Comparison of ENCODE assay signal across 8 cellular contexts in the genomic region with DNA sequence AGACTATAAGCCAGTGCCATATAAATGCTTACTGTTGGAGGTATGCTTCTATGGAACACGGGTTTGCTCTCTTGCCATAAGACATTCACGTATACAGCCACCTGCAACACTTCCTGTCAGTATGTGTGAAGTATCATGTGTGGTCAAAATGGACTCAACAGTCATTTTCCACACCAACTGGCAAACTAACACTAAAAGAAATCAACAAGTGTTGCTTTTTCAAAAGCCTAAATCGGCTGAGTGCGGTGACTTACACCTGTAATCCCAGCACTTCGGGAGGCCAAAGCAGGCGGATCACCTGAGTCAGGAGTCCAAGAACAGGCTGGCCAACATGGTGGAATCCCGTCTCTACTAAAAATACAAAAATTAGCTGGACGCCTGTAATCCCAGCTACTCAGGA. TPM values are rescaled to one million over a fixed set of nuclear protein-coding genes. Genes with fewer than 3 reads are reported as not detected.
A peak's percentile ranks its signal among the peaks of the same experiment; 100 is the strongest.
DNase-seq lines count a peak whose midpoint lies in the region; ATAC-seq and TF ChIP-seq lines count a peak whose summit lies in the region.
"Not testable (repeated sequence)": the region's sequence is repeated elsewhere in the genome, so short reads cannot be mapped to it uniquely, and the experiment has no call there.

No MANE protein-coding gene starts in this region.

- peak overlapping the region in 3 of 10 experiments; percentile 20 to 77 (median 42); a peak in 3 of 20 replicates for H3K4me3 ChIP-seq in BLaER1 treated with 17β-estradiol and CSF1 and Interleukin-3, amounts not matched to agents 10 nM and 100 nM
- peak overlapping the region; percentile 82 for H3K4me3 ChIP-seq in GM12865 (ENCODE audit: low read depth, low read length)
- peak overlapping the region; percentile 92 for H3K4me3 ChIP-seq in OCI-LY1 (ENCODE audit: low read depth, low read length, poor library complexity, severe bottlenecking)

- not testable (repeated sequence) for H3K9me3 ChIP-seq in BLaER1 treated with 17β-estradiol and CSF1 and Interleukin-3, amounts not matched to agents 10 nM and 100 nM (replicated peaks in 1 of 11); OCI-LY1 (ENCODE audit: low read length)

- intact Hi-C loops in activated CD4-positive, alpha-beta T cell treated with anti-CD3 and anti-CD28 coated beads, Interleukin-2, amount 10 ng/mL, durations not matched to agents 24 days and 14 days (cut with micrococcal nuclease); natural killer cell (cut with micrococcal nuclease): not testable (repeated sequence)
- intact Hi-C loops in activated naive CD4-positive, alpha-beta T cell treated with anti-CD3 and anti-CD28 coated beads for 36 hours (cut with micrococcal nuclease): loop anchor here (10.0 kb wide), 1 partner anchor 58 kb away; no protein-coding TSS in a partner anchor

- TF ChIP-seq CTCF in GM12865 (IDR thresholded peaks at IDR 0.05; ENCODE audit: insufficient read depth, low read depth, low read length, missing control alignments); OCI-LY1 (IDR thresholded peaks at IDR 0.05; ENCODE audit: low read length); natural killer cell (IDR thresholded peaks at IDR 0.05): not testable (repeated sequence)

- CTCF ChIA-PET in activated naive CD4-positive, alpha-beta T cell treated with anti-CD3 and anti-CD28 coated beads for 36 hours (lab: Charles Lee): not testable (repeated sequence)

- not testable (repeated sequence) for H3K27me3 Mint-ChIP-seq in activated CD4-positive, alpha-beta T cell treated with anti-CD3 and anti-CD28 coated beads, Interleukin-2, amount 10 ng/mL, durations not matched to agents 24 days and 14 days; activated naive CD4-positive, alpha-beta T cell treated with anti-CD3 and anti-CD28 coated beads for 36 hours (ENCODE audit: low read depth); central memory CD8-positive, alpha-beta T cell; natural killer cell (ENCODE audit: low read depth in 2 of 2)

- peak overlapping the region; percentile 82 for H3K27ac Mint-ChIP-seq in activated CD4-positive, alpha-beta T cell treated with anti-CD3 and anti-CD28 coated beads, Interleukin-2, amount 10 ng/mL, durations not matched to agents 24 days and 14 days
- peak overlapping the region; percentile 72 for H3K27ac Mint-ChIP-seq in activated naive CD4-positive, alpha-beta T cell treated with anti-CD3 and anti-CD28 coated beads for 36 hours
- peak overlapping the region; percentile 59 for H3K27ac Mint-ChIP-seq in central memory CD8-positive, alpha-beta T cell (ENCODE audit: low read depth)
- H3K27ac Mint-ChIP-seq in natural killer cell: peak overlapping the region; percentile 88 to 94

- H3K4me1 Mint-ChIP-seq in activated CD4-positive, alpha-beta T cell treated with anti-CD3 and anti-CD28 coated beads, Interleukin-2, amount 10 ng/mL, durations not matched to agents 24 days and 14 days: peaks cover 35% of the 10 kb centered on the region
- H3K4me1 Mint-ChIP-seq in activated naive CD4-positive, alpha-beta T cell treated with anti-CD3 and anti-CD28 coated beads for 36 hours (ENCODE audit: low read depth): peaks cover 48% of the 10 kb centered on the region
- peaks cover 62% of the 10 kb centered on the region for H3K4me1 Mint-ChIP-seq in central memory CD8-positive, alpha-beta T cell
- peaks cover 38 to 60% of the 10 kb centered on the region in 2 donors for H3K4me1 Mint-ChIP-seq in natural killer cell

- H3K36me3 Mint-ChIP-seq in activated CD4-positive, alpha-beta T cell treated with anti-CD3 and anti-CD28 coated beads, Interleukin-2, amount 10 ng/mL, durations not matched to agents 24 days and 14 days (ENCODE audit: low read depth): peaks cover 19% of the 10 kb centered on the region
- peaks cover 20% of the 10 kb centered on the region for H3K36me3 Mint-ChIP-seq in activated naive CD4-positive, alpha-beta T cell treated with anti-CD3 and anti-CD28 coated beads for 36 hours (ENCODE audit: low read depth)
- H3K36me3 Mint-ChIP-seq in central memory CD8-positive, alpha-beta T cell (ENCODE audit: insufficient read depth): peaks cover 13% of the 10 kb centered on the region
- not testable (repeated sequence) for H3K36me3 Mint-ChIP-seq in natural killer cell

- not testable (repeated sequence) for H2AFZ ChIP-seq in OCI-LY1 (ENCODE audit: low read length)

- peaks cover 71% of the 10 kb centered on the region for H3K79me2 ChIP-seq in OCI-LY1 (ENCODE audit: insufficient read depth, low read length)

- not testable (repeated sequence) for H3K27ac ChIP-seq in BLaER1 treated with 17β-estradiol and CSF1 and Interleukin-3, amounts not matched to agents 10 nM and 100 nM
- peak overlapping the region; percentile 88 for H3K27ac ChIP-seq in OCI-LY1 (ENCODE audit: low read depth, low read length, poor library complexity, severe bottlenecking)

- H3K9me2 ChIP-seq in OCI-LY1 (ENCODE audit: low read depth, low read length): not testable (repeated sequence)

- peak overlapping the region; percentile 47 to 92 (median 82) for H3K4me2 ChIP-seq in BLaER1 treated with 17β-estradiol and CSF1 and Interleukin-3, amounts not matched to agents 10 nM and 100 nM
- peak overlapping the region; percentile 69 for H3K4me2 ChIP-seq in OCI-LY1 (ENCODE audit: low read length)

- not testable (repeated sequence) for H3K27me3 ChIP-seq in BLaER1 treated with 17β-estradiol and CSF1 and Interleukin-3, amounts not matched to agents 10 nM and 100 nM; OCI-LY1 (ENCODE audit: insufficient read depth, low read length)

- H4K20me1 ChIP-seq in BLaER1 treated with 17β-estradiol and CSF1 and Interleukin-3, amounts not matched to agents 10 nM and 100 nM: peaks cover 61 to 78% (median 73%) of the 10 kb centered on the region in 11 experiments; a peak in 20 of 22 replicates
- H4K20me1 ChIP-seq in OCI-LY1 (ENCODE audit: insufficient read depth, low read length): not testable (repeated sequence)

- ATAC-seq in central memory CD8-positive, alpha-beta T cell (replicated peaks; ENCODE audit: extremely low read depth, poor library complexity, severe bottlenecking); natural killer cell: not testable (repeated sequence)

- H3K4me1 ChIP-seq in BLaER1 treated with 17β-estradiol and CSF1 and Interleukin-3, amounts not matched to agents 10 nM and 100 nM: peaks cover 18 to 34% (median 23%) of the 10 kb centered on the region in 10 experiments
- H3K4me1 ChIP-seq in OCI-LY1 (ENCODE audit: insufficient read depth, low read length, severe bottlenecking): peaks cover 45% of the 10 kb centered on the region

- H3K9me3 Mint-ChIP-seq in activated CD4-positive, alpha-beta T cell treated with anti-CD3 and anti-CD28 coated beads, Interleukin-2, amount 10 ng/mL, durations not matched to agents 24 days and 14 days; activated naive CD4-positive, alpha-beta T cell treated with anti-CD3 and anti-CD28 coated beads for 36 hours; central memory CD8-positive, alpha-beta T cell; natural killer cell: not testable (repeated sequence)

- DNase-seq in GM12865 (ENCODE audit: low read depth): peak; percentile 68
- DNase-seq in activated CD4-positive, alpha-beta T cell treated with anti-CD3 and anti-CD28 coated beads, Interleukin-2, amount 10 ng/mL, durations not matched to agents 24 days and 14 days: peak; percentile 72
- DNase-seq in activated naive CD4-positive, alpha-beta T cell treated with anti-CD3 and anti-CD28 coated beads for 36 hours: peak; percentile 21
- DNase-seq in central memory CD8-positive, alpha-beta T cell (ENCODE audit: low spot score in 2 of 2); natural killer cell: not testable (repeated sequence)
- peak; percentile 23 for DNase-seq in stimulated activated CD8-positive, alpha-beta memory T cell treated with anti-CD3 and anti-CD28 coated beads, Interleukin-4, amount 100 ng/mL, for 48 hours

- H3K36me3 ChIP-seq in BLaER1 treated with 17β-estradiol and CSF1 and Interleukin-3, amounts not matched to agents 10 nM and 100 nM: peaks cover 4 to 36% (median 22%) of the 10 kb centered on the region in 11 experiments; a peak in 18 of 22 replicates
- not testable (repeated sequence) for H3K36me3 ChIP-seq in OCI-LY1 (ENCODE audit: insufficient read depth, low read length)

- peak overlapping the region in 2 of 11 experiments; percentile 1 to 29; a peak in 2 of 22 replicates for H3K9ac ChIP-seq in BLaER1 treated with 17β-estradiol and CSF1 and Interleukin-3, amounts not matched to agents 10 nM and 100 nM
- H3K9ac ChIP-seq in OCI-LY1 (ENCODE audit: low read length): peak overlapping the region; percentile 71

- H3F3A ChIP-seq in OCI-LY1 (ENCODE audit: insufficient read depth, low read length): not testable (repeated sequence)

- H3K4me3 Mint-ChIP-seq in activated CD4-positive, alpha-beta T cell treated with anti-CD3 and anti-CD28 coated beads, Interleukin-2, amount 10 ng/mL, durations not matched to agents 24 days and 14 days: peak overlapping the region; percentile 94
- H3K4me3 Mint-ChIP-seq in activated naive CD4-positive, alpha-beta T cell treated with anti-CD3 and anti-CD28 coated beads for 36 hours: peak overlapping the region; percentile 98
- peak overlapping the region; percentile 61 for H3K4me3 Mint-ChIP-seq in central memory CD8-positive, alpha-beta T cell
- H3K4me3 Mint-ChIP-seq in natural killer cell: peak overlapping the region; percentile 61

RNA-seq across cellular contexts. Expression of gene SMG1, which starts 3.1 kb away (rescaled TPM):
- 146 and 148 TPM in 2 replicates for total RNA-seq in activated CD4-positive, alpha-beta T cell treated with anti-CD3 and anti-CD28 coated beads, Interleukin-2, amount 10 ng/mL, durations not matched to agents 24 days and 14 days
- total RNA-seq in activated naive CD4-positive, alpha-beta T cell treated with anti-CD3 and anti-CD28 coated beads for 36 hours: 100 to 1,000 TPM in 1 of 2 experiments, 10 to 100 TPM in 1; 96.7 to 106 TPM
- 100 to 1,000 TPM; 215 to 253 (median 246) TPM for total RNA-seq in natural killer cell
